ENCODE assay signal across 17 cellular contexts in the genomic region with DNA sequence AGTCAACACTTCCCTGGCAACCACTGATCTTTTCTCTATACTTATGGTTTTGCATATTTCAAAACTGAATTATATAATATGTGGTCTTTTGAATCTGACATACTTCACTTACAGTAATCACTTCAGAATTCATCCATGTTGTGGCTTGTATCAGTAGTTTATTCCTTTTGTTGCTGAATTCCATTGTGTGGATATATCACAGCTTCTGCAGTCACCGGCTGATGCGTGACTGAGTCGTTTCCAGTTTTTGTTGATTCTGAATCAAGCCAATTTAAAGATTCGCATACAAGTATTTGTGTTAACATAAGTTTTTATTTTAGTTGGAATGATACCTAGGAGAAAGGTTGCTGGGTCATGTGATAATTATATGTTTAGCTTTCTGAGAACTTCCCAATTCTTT.
A peak's percentile ranks its signal among the peaks of the same experiment; 100 is the strongest.
DNase-seq lines count a peak whose midpoint lies in the region; ATAC-seq, FAIRE-seq and TF ChIP-seq lines count a peak whose summit lies in the region.
"Had no signal": no experiment of that assay in that cellular context is flagged by ENCODE, and none has a peak within 500 bp of the region (broad histone marks: within the 10 kb centered on the region; RNA-seq: fewer than 3 reads in every experiment).

No MANE protein-coding gene starts in this region.

- H3K4me3 Mint-ChIP-seq in activated CD4-positive, alpha-beta T cell treated with anti-CD3 and anti-CD28 coated beads for 36 hours, result no peak overlapping the region
- H3K4me3 Mint-ChIP-seq: B cell; CD8-positive, alpha-beta T cell; H9 had no signal

- H3K27ac Mint-ChIP-seq in activated CD4-positive, alpha-beta T cell treated with anti-CD3 and anti-CD28 coated beads for 36 hours, result no peak overlapping the region
- H3K27ac Mint-ChIP-seq: B cell; CD8-positive, alpha-beta T cell; H9 had no signal

- 73 to 87% (median 84%) methylated on average over 4 of the region's 4 CpGs for WGBS in heart left ventricle, 4 donors

- CTCF ChIA-PET in activated CD4-positive, alpha-beta T cell treated with anti-CD3 and anti-CD28 coated beads for 36 hours (lab: Charles Lee), result interaction anchor here (0.6 kb wide), 1 partner anchor 819 kb away, joined by 4 read pairs; no protein-coding TSS in a partner anchor

- H3K4me1 Mint-ChIP-seq in activated CD4-positive, alpha-beta T cell treated with anti-CD3 and anti-CD28 coated beads for 36 hours, result no peaks in the 10 kb centered on the region
- H3K4me1 Mint-ChIP-seq: B cell had no signal

- no peak overlapping the region for H3K9ac ChIP-seq in keratinocyte (ENCODE audit: control insufficient read depth, extremely low read depth, insufficient read depth, low read length)
- H3K9ac ChIP-seq: BLaER1 treated with 17β-estradiol and CSF1 and Interleukin-3, amounts not matched to agents 10 nM and 100 nM had no signal

- H3K4me1 ChIP-seq in RWPE2 (ENCODE audit: insufficient read depth, poor library complexity, severe bottlenecking), result peaks cover 8% of the 10 kb centered on the region
- H3K4me1 ChIP-seq in keratinocyte (ENCODE audit: control insufficient read depth, extremely low read depth, insufficient read depth, low read length), result peaks cover 31% of the 10 kb centered on the region
- H3K4me1 ChIP-seq in vagina, result no peaks in the 10 kb centered on the region
- peaks cover 0 to 14% (median 5%) of the 10 kb centered on the region in 12 donors for H3K4me1 ChIP-seq in heart left ventricle
- H3K4me1 ChIP-seq: BLaER1 treated with 17β-estradiol and CSF1 and Interleukin-3, amounts not matched to agents 10 nM and 100 nM had no signal

- H3K27me3 ChIP-seq in RWPE2 (ENCODE audit: insufficient read depth, poor library complexity, severe bottlenecking) (no peaks in the 10 kb centered on the region), keratinocyte (ENCODE audit: control insufficient read depth, extremely low read depth, insufficient read depth, low read length) (no peaks in the 10 kb centered on the region), vagina (no peaks in the 10 kb centered on the region), heart left ventricle (no peaks in the 10 kb centered on the region)
- H3K27me3 ChIP-seq: BLaER1 treated with 17β-estradiol and CSF1 and Interleukin-3, amounts not matched to agents 10 nM and 100 nM had no signal

- peaks cover 4% of the 10 kb centered on the region for H3K9me3 Mint-ChIP-seq in activated CD4-positive, alpha-beta T cell treated with anti-CD3 and anti-CD28 coated beads for 36 hours (ENCODE audit: low read depth)

- peak overlapping the region; percentile 65 for H3K4me2 ChIP-seq in keratinocyte (ENCODE audit: control insufficient read depth, extremely low read depth, insufficient read depth, low read depth, low read length)
- H3K4me2 ChIP-seq: BLaER1 treated with 17β-estradiol and CSF1 and Interleukin-3, amounts not matched to agents 10 nM and 100 nM had no signal

- TF ChIP-seq POLR2A in vagina (IDR thresholded peaks at IDR 0.05) (no peak), heart left ventricle (IDR thresholded peaks at IDR 0.05) (no peak)

- no peaks in the 10 kb centered on the region for H3K36me3 Mint-ChIP-seq in activated CD4-positive, alpha-beta T cell treated with anti-CD3 and anti-CD28 coated beads for 36 hours (ENCODE audit: low read depth)
- H3K36me3 Mint-ChIP-seq: CD8-positive, alpha-beta T cell had no signal

- no peaks in the 10 kb centered on the region for H4K20me1 ChIP-seq in keratinocyte (ENCODE audit: control insufficient read depth, extremely low read depth, insufficient read depth, low read length)
- H4K20me1 ChIP-seq: BLaER1 treated with 17β-estradiol and CSF1 and Interleukin-3, amounts not matched to agents 10 nM and 100 nM had no signal

- no peaks in the 10 kb centered on the region for H3K79me2 ChIP-seq in keratinocyte (ENCODE audit: control insufficient read depth, insufficient read depth, low read length)

- intact Hi-C loops in vagina (cut with DNase I), result no loop called here
- intact Hi-C loops in activated CD4-positive, alpha-beta T cell treated with anti-CD3 and anti-CD28 coated beads for 36 hours (cut with DNase I, micrococcal nuclease), result no loop called here
- intact Hi-C loops in heart left ventricle (cut with DNase I), result no loop called here

- peak overlapping the region; percentile 59 for H2AFZ ChIP-seq in keratinocyte (ENCODE audit: control insufficient read depth, low read length)

- TF ChIP-seq CTCF in RWPE2 (IDR thresholded peaks at IDR 0.05; ENCODE audit: poor library complexity, severe bottlenecking), result no peak
- TF ChIP-seq CTCF in epithelial cell of esophagus (IDR thresholded peaks at IDR 0.05; ENCODE audit: insufficient read depth, low read depth, low read length, missing control alignments), result no peak
- TF ChIP-seq CTCF in keratinocyte (optimal IDR thresholded peaks at IDR 0.05 in 1 of 3, IDR thresholded peaks at IDR 0.05 in 1 of 3, conservative IDR thresholded peaks at IDR 0.05 in 1 of 3; ENCODE audit: extremely low read depth in 1 of 3, insufficient read depth in 2 of 3, low read length in 3 of 3), result no peak
- TF ChIP-seq CTCF in vagina (IDR thresholded peaks at IDR 0.05), result no peak
- no peak for TF ChIP-seq CTCF in heart left ventricle (IDR thresholded peaks at IDR 0.05)

- H3K27me3 Mint-ChIP-seq in activated CD4-positive, alpha-beta T cell treated with anti-CD3 and anti-CD28 coated beads for 36 hours, result no peaks in the 10 kb centered on the region
- H3K27me3 Mint-ChIP-seq: B cell had no signal

- no peaks in the 10 kb centered on the region for H3K9me1 ChIP-seq in keratinocyte (ENCODE audit: control insufficient read depth, extremely low read depth, insufficient read depth, low read length)

- no peak overlapping the region for H3K4me3 ChIP-seq in RWPE2 (ENCODE audit: severe bottlenecking)
- H3K4me3 ChIP-seq in epithelial cell of esophagus (ENCODE audit: low read length), result no peak overlapping the region
- H3K4me3 ChIP-seq in keratinocyte (ENCODE audit: control insufficient read depth in 2 of 3, extremely low read depth in 1 of 3, insufficient read depth in 2 of 3, low read depth in 1 of 3, low read length in 3 of 3), result peak overlapping the region in 1 of 3 experiments; percentile 17
- H3K4me3 ChIP-seq in vagina, result no peak overlapping the region
- no peak overlapping the region for H3K4me3 ChIP-seq in heart left ventricle
- H3K4me3 ChIP-seq: BLaER1 treated with 17β-estradiol and CSF1 and Interleukin-3, amounts not matched to agents 10 nM and 100 nM; GM12878 had no signal

- DNase-seq in NCI-H748 (lab: John Stamatoyannopoulos, UW; ENCODE audit: unreplicated experiment) (peak; percentile 46), NCI-H748 treated with DMSO at 0.1 percent for 48 hours (lab: John Stamatoyannopoulos, UW) (no peak), RWPE2 (ENCODE audit: low spot score) (no peak), epithelial cell of esophagus (ENCODE audit: low read depth) (peak; percentile 89), keratinocyte (ENCODE audit: low read depth, low spot score) (no peak), vagina (ENCODE audit: extremely low spot score in 2 of 2) (no peak), heart left ventricle (no peak)
- DNase-seq in activated CD4-positive, alpha-beta T cell treated with anti-CD3 and anti-CD28 coated beads for 36 hours, result no peak
- DNase-seq: Calu3; CD8-positive, alpha-beta T cell; DMS79 treated with DMSO at 0.1 percent for 48 hours; H9 had no signal

- H3K27ac ChIP-seq in RWPE2 (ENCODE audit: poor library complexity, severe bottlenecking), result no peak overlapping the region
- H3K27ac ChIP-seq in keratinocyte (ENCODE audit: control insufficient read depth, insufficient read depth, low read length), result peak overlapping the region; percentile 73
- H3K27ac ChIP-seq in vagina, result no peak overlapping the region
- no peak overlapping the region for H3K27ac ChIP-seq in heart left ventricle
- H3K27ac ChIP-seq: BLaER1 treated with 17β-estradiol and CSF1 and Interleukin-3, amounts not matched to agents 10 nM and 100 nM had no signal

- POLR2A ChIA-PET in activated CD4-positive, alpha-beta T cell treated with anti-CD3 and anti-CD28 coated beads for 36 hours (lab: Charles Lee), result interaction anchor here (0.7 kb wide), 1 partner anchor 616 kb away, joined by 7 read pairs; no protein-coding TSS in a partner anchor

- ATAC-seq in RWPE2 (ENCODE audit: low read depth) (peak; percentile 46; the same call in 1 of the 3 replicates), heart left ventricle (no peak)
- no peak for ATAC-seq in activated CD4-positive, alpha-beta T cell treated with anti-CD3 and anti-CD28 coated beads for 36 hours
- ATAC-seq: CD8-positive, alpha-beta T cell; GM12878 had no signal

- dilution Hi-C loops in keratinocyte (cut with MboI; ENCODE audit: extremely low pct_ligation_motif_present, low sequenced_read_pairs), result no loop called here

- no peaks in the 10 kb centered on the region for H3K36me3 ChIP-seq in RWPE2 (ENCODE audit: low read depth)
- H3K36me3 ChIP-seq in keratinocyte (ENCODE audit: control insufficient read depth in 2 of 2, extremely low read depth in 1 of 2, insufficient read depth in 2 of 2, low read length in 2 of 2), result no peaks in the 10 kb centered on the region
- no peaks in the 10 kb centered on the region for H3K36me3 ChIP-seq in vagina
- no peaks in the 10 kb centered on the region for H3K36me3 ChIP-seq in heart left ventricle
- H3K36me3 ChIP-seq: BLaER1 treated with 17β-estradiol and CSF1 and Interleukin-3, amounts not matched to agents 10 nM and 100 nM had no signal

- FAIRE-seq in keratinocyte (lab: Jason Lieb, UNC), result peak; percentile 81
- FAIRE-seq: GM12878, H1, HTR-8/SVneo had no signal

- no peaks in the 10 kb centered on the region for H3K9me3 ChIP-seq in RWPE2 (ENCODE audit: severe bottlenecking)
- no peaks in the 10 kb centered on the region for H3K9me3 ChIP-seq in keratinocyte (ENCODE audit: control insufficient read depth, low read depth, low read length)
- no peaks in the 10 kb centered on the region for H3K9me3 ChIP-seq in vagina
- peaks cover 0 to 4% (median 0%) of the 10 kb centered on the region in 12 donors for H3K9me3 ChIP-seq in heart left ventricle

Comparison
In these comparisons a context has a peak if more than half of its experiments do, and no peak if none do; other contexts are left out.
1. DNase-seq: peak in NCI-H748 (single experiment) and epithelial cell of esophagus (single experiment); none in NCI-H748 treated with DMSO at 0.1 percent for 48 hours (single experiment), RWPE2 (single experiment), keratinocyte (single experiment), vagina (0 of 2), activated CD4-positive, alpha-beta T cell treated with anti-CD3 and anti-CD28 coated beads for 36 hours (single experiment) and heart left ventricle (0 of 5).